ENCODE assay signal across 12 cellular contexts in genomic region chr9:134294228-134295071, GRCh38. TPM values are rescaled to one million over a fixed set of nuclear protein-coding genes. Genes with fewer than 3 reads are reported as not detected.
A peak's percentile ranks its signal among the peaks of the same experiment; 100 is the strongest.
DNase-seq lines count a peak whose midpoint lies in the region; ATAC-seq and TF ChIP-seq lines count a peak whose summit lies in the region.
"Had no signal": no experiment of that assay in that cellular context is flagged by ENCODE, and none has a peak within 500 bp of the region (broad histone marks: within the 10 kb centered on the region; RNA-seq: fewer than 3 reads in every experiment).

No MANE protein-coding gene starts in this region.

- H3K4me3 ChIP-seq in endodermal cell (ENCODE audit: low read length) = no peak overlapping the region
- peak overlapping the region in 1 of 2 experiments; percentile 69 for H3K4me3 ChIP-seq in mesenchymal stem cell (ENCODE audit: insufficient read depth in 1 of 2, low read depth in 1 of 2, low read length in 2 of 2)
- peak overlapping the region; percentile 33 for H3K4me3 ChIP-seq in upper lobe of right lung
- no peak overlapping the region for H3K4me3 ChIP-seq in HAP-1

- H3K27ac Mint-ChIP-seq in endodermal cell = peak overlapping the region; percentile 61

- no peak overlapping the region for H3K4me3 Mint-ChIP-seq in endodermal cell

- H2BK5ac ChIP-seq in mesenchymal stem cell (ENCODE audit: low read depth, low read length, poor library complexity, severe bottlenecking) = no peak overlapping the region

- no peak overlapping the region for H2AK5ac ChIP-seq in mesenchymal stem cell (ENCODE audit: low read length, severe bottlenecking)

- no peaks in the 10 kb centered on the region for H3K79me1 ChIP-seq in mesenchymal stem cell (replicated peaks; ENCODE audit: low read length, poor library complexity, severe bottlenecking)

- H3K4me1 ChIP-seq in endodermal cell (ENCODE audit: control insufficient read depth, insufficient read depth, low read length) = peaks cover 23% of the 10 kb centered on the region
- peaks cover 3% of the 10 kb centered on the region for H3K4me1 ChIP-seq in mesenchymal stem cell (ENCODE audit: control insufficient read depth, insufficient read depth, low read depth, low read length)
- H3K4me1 ChIP-seq in upper lobe of right lung = peaks cover 14% of the 10 kb centered on the region
- no peaks in the 10 kb centered on the region for H3K4me1 ChIP-seq in HAP-1

- DNase-seq in NCI-H1417 (lab: John Stamatoyannopoulos, UW) (peak in 2 of 3 experiments; percentile 33 to 46), NCI-H1417 treated with DMSO at 0.1 percent for 48 hours (lab: John Stamatoyannopoulos, UW) (no peak), endodermal cell (no peak), mesenchymal stem cell (no peak), upper lobe of right lung (no peak), T-helper 2 cell (no peak), HAP-1 (ENCODE audit: low spot score in 2 of 2) (no peak)
- DNase-seq: 8988T; activated CD4-positive, CD25-positive, alpha-beta regulatory T cell; activated naive CD4-positive, alpha-beta T cell treated with anti-CD3 and anti-CD28 coated beads, Interleukin-2, amount 50 U/mL, for 16 hours had no signal

- H3K4ac ChIP-seq in mesenchymal stem cell (ENCODE audit: low read depth in 1 of 2, low read length in 2 of 2) = no peak overlapping the region

- H4K8ac ChIP-seq in mesenchymal stem cell (ENCODE audit: low read length) = no peak overlapping the region

- no peak overlapping the region for H3K18ac ChIP-seq in mesenchymal stem cell (ENCODE audit: low read depth in 1 of 2, low read length in 2 of 2)

- no peak overlapping the region for H3K4me2 ChIP-seq in mesenchymal stem cell (ENCODE audit: low read length, poor library complexity, severe bottlenecking)
- H3K4me2 ChIP-seq: KMS-11 had no signal

- no peak overlapping the region for H2BK12ac ChIP-seq in mesenchymal stem cell (ENCODE audit: low read length in 2 of 2)

- H3K36me3 ChIP-seq in endodermal cell (ENCODE audit: control insufficient read depth, insufficient read depth, low read length) = no peaks in the 10 kb centered on the region
- no peaks in the 10 kb centered on the region for H3K36me3 ChIP-seq in mesenchymal stem cell (ENCODE audit: control insufficient read depth in 1 of 2, insufficient read depth in 2 of 2, low read depth in 1 of 2, low read length in 2 of 2)
- H3K36me3 ChIP-seq in upper lobe of right lung = no peaks in the 10 kb centered on the region
- no peaks in the 10 kb centered on the region for H3K36me3 ChIP-seq in HAP-1 (replicated peaks)

- H2AFZ ChIP-seq in mesenchymal stem cell (ENCODE audit: low read depth, low read length) = no peak overlapping the region

- no peak overlapping the region for H3K23ac ChIP-seq in mesenchymal stem cell (ENCODE audit: low read length in 2 of 2)

- H3K4me1 Mint-ChIP-seq in endodermal cell = peaks cover 15% of the 10 kb centered on the region

- intact Hi-C loops in upper lobe of right lung (cut with DNase I) = no loop called here

- H2BK15ac ChIP-seq in mesenchymal stem cell (ENCODE audit: low read depth, poor library complexity, severe bottlenecking) = no peak overlapping the region

- H4K91ac ChIP-seq in mesenchymal stem cell (ENCODE audit: low read length) = no peak overlapping the region

- H3K9ac ChIP-seq in endodermal cell (ENCODE audit: extremely low read depth, low read length, poor library complexity, severe bottlenecking) (no peak overlapping the region), mesenchymal stem cell (ENCODE audit: low read length) (peak overlapping the region; percentile 82)
- H3K9ac ChIP-seq: KMS-11 had no signal

- no peaks in the 10 kb centered on the region for H3K36me3 Mint-ChIP-seq in endodermal cell (ENCODE audit: low read depth)

- no peaks in the 10 kb centered on the region for H3K27me3 Mint-ChIP-seq in endodermal cell (ENCODE audit: insufficient read depth)

- H3K9me3 ChIP-seq in endodermal cell (ENCODE audit: control insufficient read depth, low read length) (no peaks in the 10 kb centered on the region), mesenchymal stem cell (ENCODE audit: control insufficient read depth, low read length) (no peaks in the 10 kb centered on the region), upper lobe of right lung (no peaks in the 10 kb centered on the region), HAP-1 (no peaks in the 10 kb centered on the region)

- in situ Hi-C loops in HAP-1 (cut with MboI; ENCODE audit: low sequenced_read_pairs) = no loop called here

- no peaks in the 10 kb centered on the region for H3K27me3 ChIP-seq in endodermal cell (ENCODE audit: control insufficient read depth, insufficient read depth, low read length, poor library complexity, severe bottlenecking)
- peaks cover 17 to 42% of the 10 kb centered on the region in 2 experiments for H3K27me3 ChIP-seq in mesenchymal stem cell (ENCODE audit: control insufficient read depth in 1 of 2, insufficient read depth in 1 of 2, low read length in 2 of 2)
- H3K27me3 ChIP-seq in upper lobe of right lung = no peaks in the 10 kb centered on the region
- no peaks in the 10 kb centered on the region for H3K27me3 ChIP-seq in HAP-1 (ENCODE audit: low read depth)

- H2BK120ac ChIP-seq in mesenchymal stem cell (ENCODE audit: low read depth, low read length) = no peak overlapping the region

- no peaks in the 10 kb centered on the region for H3K9me3 Mint-ChIP-seq in endodermal cell

- peak overlapping the region; percentile 79 for H3K27ac ChIP-seq in endodermal cell (ENCODE audit: low read depth, low read length)
- no peak overlapping the region for H3K27ac ChIP-seq in mesenchymal stem cell (ENCODE audit: low read length, poor library complexity, severe bottlenecking)
- H3K27ac ChIP-seq in upper lobe of right lung = peak overlapping the region; percentile 30
- H3K27ac ChIP-seq: KMS-11 had no signal

- WGBS in endodermal cell (ENCODE audit: insufficient coverage in 1 of 2, insufficient read length in 1 of 2), 2 experiments = 91 to 92% methylated on average over 34 to 43 of the region's 43 CpGs
- WGBS in mesenchymal stem cell = 81% methylated on average over 43 of the region's 43 CpGs

- TF ChIP-seq CTCF in endodermal cell (conservative IDR thresholded peaks at IDR 0.05) (no peak), upper lobe of right lung (IDR thresholded peaks at IDR 0.05) (no peak)

- H3K14ac ChIP-seq in mesenchymal stem cell (ENCODE audit: low read length in 2 of 2) = no peak overlapping the region

- ATAC-seq in upper lobe of right lung (peak; percentile 15), GM18873 (IDR thresholded peaks at IDR 0.05; ENCODE audit: low FRiP score, unreplicated experiment) (no peak)

RNA-seq across cellular contexts. Expression of gene RXRA, which starts 31.8 kb away (rescaled TPM):
- total RNA-seq in endodermal cell = 10 to 100 TPM; 58.3 to 70.6 TPM
- polyA plus RNA-seq in endodermal cell (2013, experiment 1 of 2) = 37.4 TPM
- 33.9 TPM for polyA plus RNA-seq in endodermal cell (2013, experiment 2 of 2)
- polyA plus RNA-seq in mesenchymal stem cell (2013, experiment 1 of 2) = 37.8 TPM
- polyA plus RNA-seq in mesenchymal stem cell (2013, experiment 2 of 2) = 38.3 TPM
- total RNA-seq in upper lobe of right lung = 80.6 TPM

Comparison
In these comparisons a context has a peak if more than half of its experiments do, and no peak if none do; other contexts are left out.
1. DNase-seq: peak in NCI-H1417 (2 of 3); none in NCI-H1417 treated with DMSO at 0.1 percent for 48 hours (single experiment), endodermal cell (single experiment), mesenchymal stem cell (single experiment), upper lobe of right lung (single experiment), T-helper 2 cell (0 of 5) and HAP-1 (0 of 2).